Comparison of ENCODE assay signal across 9 cellular contexts in the genomic region with DNA sequence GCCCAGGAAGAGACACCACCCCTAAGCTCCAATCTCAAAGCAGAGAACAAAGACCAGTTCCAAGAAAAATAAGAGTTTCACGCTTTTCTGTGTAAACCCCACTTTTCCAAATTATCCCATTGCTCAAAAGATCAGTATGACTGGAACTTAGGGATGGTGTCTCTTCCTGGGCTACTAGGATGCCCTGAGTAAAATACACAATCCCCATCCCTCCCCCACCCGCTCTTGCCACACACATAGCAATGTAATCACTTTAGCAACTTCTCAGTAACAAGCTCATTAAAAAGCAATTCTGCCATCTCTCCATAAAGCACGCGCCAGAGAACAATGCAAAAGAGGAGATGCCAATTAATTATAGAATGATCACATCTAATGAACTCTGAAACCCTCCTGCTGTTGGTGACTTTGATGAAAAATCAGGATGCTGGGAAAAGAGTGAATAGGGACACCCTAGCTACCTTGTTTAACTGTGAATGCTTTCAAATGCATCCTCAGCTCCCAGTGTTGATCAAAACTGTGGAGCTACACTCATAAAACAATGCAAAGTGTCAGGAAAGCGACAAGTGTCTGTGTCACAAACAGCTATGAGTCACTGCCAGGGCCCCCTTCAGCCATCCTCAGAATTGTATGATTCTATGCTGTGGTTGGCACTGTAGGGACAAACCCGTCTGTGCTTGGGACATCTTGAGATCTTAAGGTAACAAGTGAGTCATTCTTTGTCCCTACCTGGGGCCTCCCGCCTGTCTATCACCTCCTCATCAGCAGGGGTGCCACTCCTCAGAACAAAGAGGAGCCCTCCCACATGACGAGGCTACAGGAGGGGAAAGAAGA. TPM values are rescaled to one million over a fixed set of nuclear protein-coding genes. Genes with fewer than 3 reads are reported as not detected.
DNase-seq lines count a peak whose midpoint lies in the region; ATAC-seq and TF ChIP-seq lines count a peak whose summit lies in the region.
"Had no signal": no experiment of that assay in that cellular context is flagged by ENCODE, and none has a peak within 500 bp of the region (broad histone marks: within the 10 kb centered on the region; RNA-seq: fewer than 3 reads in every experiment).

No MANE protein-coding gene starts in this region.

- peaks cover 7% of the 10 kb centered on the region for H3K4me1 Mint-ChIP-seq in activated naive CD8-positive, alpha-beta T cell treated with anti-CD3 and anti-CD28 coated beads, Interleukin-2, amount 10 ng/mL, durations not matched to agents 7 days and 5 days

- peak overlapping the region; percentile 62 for H3K27ac ChIP-seq in WERI-Rb-1

- peaks cover 48% of the 10 kb centered on the region for H3K36me3 Mint-ChIP-seq in activated naive CD8-positive, alpha-beta T cell treated with anti-CD3 and anti-CD28 coated beads, Interleukin-2, amount 10 ng/mL, durations not matched to agents 7 days and 5 days

- POLR2A ChIA-PET in activated naive CD8-positive, alpha-beta T cell treated with anti-CD3 and anti-CD28 coated beads, Interleukin-2, amount 10 ng/mL, durations not matched to agents 7 days and 5 days (lab: Charles Lee) = interaction anchor here (1.0 kb wide), 1 partner anchor 21 kb away, joined by 3 read pairs; no protein-coding TSS in a partner anchor

- no peaks in the 10 kb centered on the region for H3K27me3 ChIP-seq in WERI-Rb-1 (ENCODE audit: insufficient read depth, low read depth, severe bottlenecking)

- H3K4me3 ChIP-seq in WERI-Rb-1 (ENCODE audit: low read depth, low read length) = no peak overlapping the region

- no peak for TF ChIP-seq CTCF in WERI-Rb-1 (IDR thresholded peaks at IDR 0.05; ENCODE audit: low read depth, low read length)

- H3K9me3 Mint-ChIP-seq in activated naive CD8-positive, alpha-beta T cell treated with anti-CD3 and anti-CD28 coated beads, Interleukin-2, amount 10 ng/mL, durations not matched to agents 7 days and 5 days = peaks cover 2% of the 10 kb centered on the region

- no peak overlapping the region for H3K4me3 Mint-ChIP-seq in activated naive CD8-positive, alpha-beta T cell treated with anti-CD3 and anti-CD28 coated beads, Interleukin-2, amount 10 ng/mL, durations not matched to agents 7 days and 5 days

- no peaks in the 10 kb centered on the region for H3K27me3 Mint-ChIP-seq in activated naive CD8-positive, alpha-beta T cell treated with anti-CD3 and anti-CD28 coated beads, Interleukin-2, amount 10 ng/mL, durations not matched to agents 7 days and 5 days

- peak; percentile 65 for ATAC-seq in activated naive CD8-positive, alpha-beta T cell treated with anti-CD3 and anti-CD28 coated beads, Interleukin-2, amount 10 ng/mL, durations not matched to agents 7 days and 5 days (ENCODE audit: low read depth)
- ATAC-seq in HG03354 (IDR thresholded peaks at IDR 0.05; ENCODE audit: poor library complexity, severe bottlenecking, unreplicated experiment) = no peak

- peak; percentile 71 for DNase-seq in DMS53 (lab: John Stamatoyannopoulos, UW)
- no peak for DNase-seq in WERI-Rb-1
- no peak for DNase-seq in activated naive CD8-positive, alpha-beta T cell treated with anti-CD3 and anti-CD28 coated beads, Interleukin-2, amount 10 ng/mL, durations not matched to agents 7 days and 5 days
- peak; percentile 47 to 54 for DNase-seq in stimulated activated CD4-positive, alpha-beta T cell treated with anti-CD3 and anti-CD28 coated beads, Interleukin-12 subunit alpha, Interleukin-12 subunit beta, amount 100 ng/mL, for 24 hours (ENCODE audit: low read depth in 2 of 2)
- no peak for DNase-seq in AML-193 (lab: John Stamatoyannopoulos, UW)
- DNase-seq in SHP77 (lab: John Stamatoyannopoulos, UW) = no peak
- no peak for DNase-seq in SHP77 treated with DMSO at 0.1 percent for 48 hours (lab: John Stamatoyannopoulos, UW)
- DNase-seq: NCI-H1048 had no signal

- no peaks in the 10 kb centered on the region for H3K9me3 ChIP-seq in WERI-Rb-1 (ENCODE audit: severe bottlenecking)

- H3K27ac Mint-ChIP-seq in activated naive CD8-positive, alpha-beta T cell treated with anti-CD3 and anti-CD28 coated beads, Interleukin-2, amount 10 ng/mL, durations not matched to agents 7 days and 5 days = no peak overlapping the region

- peaks cover 28% of the 10 kb centered on the region for H3K36me3 ChIP-seq in WERI-Rb-1

RNA-seq across cellular contexts. Expression of a gene that starts 42.6 kb away (rescaled TPM):
- total RNA-seq in activated naive CD8-positive, alpha-beta T cell treated with anti-CD3 and anti-CD28 coated beads, Interleukin-2, amount 10 ng/mL, durations not matched to agents 7 days and 5 days = 10 to 100 TPM; 17.9 to 22.9 TPM

Comparison
In these comparisons a context has a peak if more than half of its experiments do, and no peak if none do; other contexts are left out.
1. DNase-seq: peak in DMS53 (single experiment) and stimulated activated CD4-positive, alpha-beta T cell treated with anti-CD3 and anti-CD28 coated beads, Interleukin-12 subunit alpha, Interleukin-12 subunit beta, amount 100 ng/mL, for 24 hours (2 of 2); none in WERI-Rb-1 (single experiment), activated naive CD8-positive, alpha-beta T cell treated with anti-CD3 and anti-CD28 coated beads, Interleukin-2, amount 10 ng/mL, durations not matched to agents 7 days and 5 days (single experiment), AML-193 (0 of 2), SHP77 (0 of 2) and SHP77 treated with DMSO at 0.1 percent for 48 hours (single experiment).